ENCODE assay signal across 23 cellular contexts in the genomic region with DNA sequence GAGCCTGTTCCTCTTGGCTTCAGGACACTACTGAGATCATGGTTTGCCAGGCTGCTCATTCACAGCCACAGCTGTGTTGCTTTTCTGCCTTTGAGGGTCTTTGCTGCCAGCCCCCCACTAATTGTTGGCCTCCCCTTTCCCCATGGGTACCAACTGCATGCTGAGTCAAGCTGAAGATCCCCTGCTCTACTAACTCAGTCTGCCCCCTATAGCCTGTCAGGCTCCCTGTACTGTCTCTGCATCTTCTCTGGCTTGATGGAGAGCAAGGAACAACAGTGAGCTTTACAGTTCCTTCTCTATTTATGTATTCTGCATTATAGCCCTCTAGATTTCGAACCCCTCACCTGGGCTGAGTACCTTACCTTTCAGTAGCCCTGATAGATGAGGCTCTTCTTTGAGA.
"Had no signal": no experiment of that assay in that cellular context is flagged by ENCODE, and none has a peak within 500 bp of the region (broad histone marks: within the 10 kb centered on the region; RNA-seq: fewer than 3 reads in every experiment).

No MANE protein-coding gene starts in this region.

- H3K9me3 ChIP-seq: body of pancreas, heart right ventricle, left ventricle myocardium inferior, thoracic aorta, upper lobe of left lung had no signal

- H3K27ac ChIP-seq: body of pancreas, cardiac muscle cell, heart right ventricle, left ventricle myocardium inferior, thoracic aorta, upper lobe of left lung had no signal

- H3K36me3 ChIP-seq: cardiac muscle cell, heart right ventricle, left ventricle myocardium inferior, thoracic aorta, upper lobe of left lung had no signal

- DNase-seq: activated CD4-positive, alpha-beta memory T cell treated with anti-CD3 and anti-CD28 coated beads for 36 hours; activated CD4-positive, alpha-beta T cell treated with anti-CD3 and anti-CD28 coated beads for 4 hours; activated CD4-positive, CD25-positive, alpha-beta regulatory T cell; activated effector memory CD4-positive, alpha-beta T cell treated with Interleukin-2 at 50 U/mL for 16 hours; activated naive CD4-positive, alpha-beta T cell treated with anti-CD3 and anti-CD28 coated beads, Interleukin-2, amount 10 ng/mL, durations not matched to agents 7 days and 5 days; activated naive CD8-positive, alpha-beta T cell treated with anti-CD3 and anti-CD28 coated beads, Interleukin-2, amount 50 U/mL, for 24 hours; activated T-cell treated with anti-CD3 and anti-CD28 coated beads, Interleukin-2, amount 50 U/mL, for 72 hours; anterior cingulate cortex; cortex of kidney; kidney glomerular epithelial cell; left ventricle myocardium inferior; naive thymus-derived CD8-positive, alpha-beta T cell; occipital lobe; small intestine; stimulated activated CD4-positive, alpha-beta T cell treated with anti-CD3 and anti-CD28 coated beads, Interleukin-15, amount 100 ng/mL, for 24 hours; stimulated activated naive B cell treated with anti-CD40 and anti-IgM and Interleukin-4, amounts not matched to agents 10 μg/mL and 1 μg/mL and 100 μg/mL, for 72 hours; T1000 had no signal

- ATAC-seq: activated naive CD8-positive, alpha-beta T cell treated with anti-CD3 and anti-CD28 coated beads, Interleukin-2, amount 50 U/mL, for 24 hours; activated T-cell treated with anti-CD3 and anti-CD28 coated beads, Interleukin-2, amount 50 U/mL, for 72 hours; body of pancreas; naive thymus-derived CD8-positive, alpha-beta T cell; sciatic nerve; stimulated activated naive B cell treated with anti-CD40 and anti-IgM and Interleukin-4, amounts not matched to agents 10 μg/mL and 1 μg/mL and 100 μg/mL, for 72 hours had no signal

- H3K4me3 ChIP-seq: body of pancreas, cardiac muscle cell, heart right ventricle, left ventricle myocardium inferior, thoracic aorta, upper lobe of left lung had no signal
